ENCODE assay signal across 12 cellular contexts in genomic region chr7:80749270-80749669, GRCh38.
"Had no signal": no experiment of that assay in that cellular context is flagged by ENCODE, and none has a peak within 500 bp of the region (broad histone marks: within the 10 kb centered on the region; RNA-seq: fewer than 3 reads in every experiment).

No MANE protein-coding gene starts in this region.

- H3K4me1 ChIP-seq: psoas muscle, right lobe of liver had no signal

- H3K27me3 ChIP-seq: right lobe of liver had no signal

- H3K27ac ChIP-seq: psoas muscle, right lobe of liver had no signal

- H3K9me3 ChIP-seq: psoas muscle, right lobe of liver had no signal

- H3K4me3 ChIP-seq: psoas muscle, right lobe of liver had no signal

- DNase-seq: activated CD4-positive, alpha-beta T cell treated with anti-CD3 and anti-CD28 coated beads, Interleukin-2, amount 10 ng/mL, durations not matched to agents 7 days and 5 days; activated CD4-positive, CD25-positive, alpha-beta regulatory T cell; activated T-cell treated with anti-CD3 and anti-CD28 coated beads for 4 hours; amniotic stem cell; effector CD4-positive, alpha-beta T cell; mammary epithelial cell; natural killer cell; psoas muscle; right lobe of liver; stimulated activated CD4-positive, alpha-beta T cell treated with anti-CD3 and anti-CD28 coated beads, Interleukin-2, amount 100 ng/mL, for 24 hours; stimulated activated naive CD4-positive, alpha-beta T cell treated with Interleukin-2 at 50 U/mL for 16 hours had no signal

- H3K36me3 ChIP-seq: right lobe of liver had no signal

- FAIRE-seq: colon had no signal

- ATAC-seq: natural killer cell, psoas muscle, right lobe of liver had no signal
